ENCODE assay signal across 23 cellular contexts in genomic region chr15:68606332-68606731, GRCh38. TPM values are rescaled to one million over a fixed set of nuclear protein-coding genes. Genes with fewer than 3 reads are reported as not detected.
A peak's percentile ranks its signal among the peaks of the same experiment; 100 is the strongest.
DNase-seq lines count a peak whose midpoint lies in the region; ATAC-seq, FAIRE-seq and TF ChIP-seq lines count a peak whose summit lies in the region.
"Had no signal": no experiment of that assay in that cellular context is flagged by ENCODE, and none has a peak within 500 bp of the region (broad histone marks: within the 10 kb centered on the region; RNA-seq: fewer than 3 reads in every experiment).

No MANE protein-coding gene starts in this region.

- H3K4me3 Mint-ChIP-seq in endothelial cell (ENCODE audit: unreplicated experiment) = peak overlapping the region; percentile 38
- H3K4me3 Mint-ChIP-seq: CD4-positive, alpha-beta T cell had no signal

- intact Hi-C loops in stomach (cut with DNase I; ENCODE audit: low total_unique reads) (no loop called here), right lobe of liver (cut with DNase I) (no loop called here)

- TF ChIP-seq POLR2A in stomach (IDR thresholded peaks at IDR 0.05) (no peak), right lobe of liver (IDR thresholded peaks at IDR 0.05) (no peak)

- peaks cover 7% of the 10 kb centered on the region for H3K79me2 ChIP-seq in ACC112 (ENCODE audit: control insufficient read depth, insufficient read depth, low read length, unreplicated experiment)

- H3K27me3 Mint-ChIP-seq in endothelial cell (ENCODE audit: unreplicated experiment) = peaks cover 9% of the 10 kb centered on the region

- WGBS in stomach, 5 donors = 72 to 88% (median 82%) methylated on average over 2 of the region's 2 CpGs
- 95% methylated on average over 2 of the region's 2 CpGs for WGBS in right lobe of liver (ENCODE audit: insufficient coverage, low coverage, low lambda C conversion rate, missing lambda C conversion rate)

- no peak for TF ChIP-seq EP300 in stomach (IDR thresholded peaks at IDR 0.05)

- no peaks in the 10 kb centered on the region for H3K9me3 ChIP-seq in stomach
- no peaks in the 10 kb centered on the region for H3K9me3 ChIP-seq in right lobe of liver
- H3K9me3 ChIP-seq: MG63, SJSA1 had no signal

- DNase-seq in bronchial epithelial cell (ENCODE audit: low read depth) (no peak), endothelial cell (ENCODE audit: low spot score) (no peak), substantia nigra (lab: John Stamatoyannopoulos, UW) (no peak), NCI-H748 treated with DMSO at 0.1 percent for 48 hours (lab: John Stamatoyannopoulos, UW) (no peak), stomach (no peak), right lobe of liver (no peak)
- DNase-seq: 8988T; CD4-positive, alpha-beta T cell; DMS53; HCEC 1CT; KG1; NCI-H2029; NCI-H446; NCI-H526; Right ventricle myocardium superior; RPMI8226 had no signal

- H3K36me3 Mint-ChIP-seq in endothelial cell (ENCODE audit: low read depth, unreplicated experiment) = peaks cover 29% of the 10 kb centered on the region

- H3K9me3 Mint-ChIP-seq in endothelial cell (ENCODE audit: unreplicated experiment) = no peaks in the 10 kb centered on the region
- H3K9me3 Mint-ChIP-seq: CD4-positive, alpha-beta T cell had no signal

- no peak for TF ChIP-seq CTCF in bronchial epithelial cell (IDR thresholded peaks at IDR 0.05; ENCODE audit: insufficient read depth, low read length, severe bottlenecking)
- TF ChIP-seq CTCF in endothelial cell (IDR thresholded peaks at IDR 0.05; ENCODE audit: unreplicated experiment) = no peak
- TF ChIP-seq CTCF in stomach (IDR thresholded peaks at IDR 0.05) = no peak
- TF ChIP-seq CTCF in right lobe of liver (IDR thresholded peaks at IDR 0.05) = no peak

- H3K27ac ChIP-seq in ACC112 (ENCODE audit: low read depth, low read length) = peak overlapping the region; percentile 59
- peak overlapping the region; percentile 40 for H3K27ac ChIP-seq in substantia nigra (ENCODE audit: low read depth, low read length, poor library complexity, severe bottlenecking)
- H3K27ac ChIP-seq in stomach = no peak overlapping the region
- H3K27ac ChIP-seq in right lobe of liver = no peak overlapping the region
- H3K27ac ChIP-seq: BLaER1, SJSA1 had no signal

- no peak overlapping the region for H3K27ac Mint-ChIP-seq in endothelial cell (ENCODE audit: unreplicated experiment)
- H3K27ac Mint-ChIP-seq: CD4-positive, alpha-beta T cell had no signal

- no peak overlapping the region for H3K4me3 ChIP-seq in ACC112 (ENCODE audit: low read depth, low read length)
- no peak overlapping the region for H3K4me3 ChIP-seq in bronchial epithelial cell (ENCODE audit: low read depth, low read length)
- no peak overlapping the region for H3K4me3 ChIP-seq in stomach
- H3K4me3 ChIP-seq in right lobe of liver = no peak overlapping the region
- H3K4me3 ChIP-seq: BLaER1, MG63, SJSA1 had no signal

- no peak overlapping the region for H2AFZ ChIP-seq in ACC112 (ENCODE audit: low read length, unreplicated experiment)

- peaks cover 54% of the 10 kb centered on the region for H3K4me1 Mint-ChIP-seq in endothelial cell (ENCODE audit: unreplicated experiment)

- no peak for ATAC-seq in right lobe of liver

- FAIRE-seq in bronchial epithelial cell (lab: Jason Lieb, UNC) = peak; percentile 82
- FAIRE-seq: H1, HTR-8/SVneo had no signal

- H3K36me3 ChIP-seq in ACC112 (ENCODE audit: insufficient read depth, low read length) (no peaks in the 10 kb centered on the region; the same call in 1 of the 2 replicates), bronchial epithelial cell (ENCODE audit: control insufficient read depth, insufficient read depth, low read length) (no peaks in the 10 kb centered on the region), stomach (no peaks in the 10 kb centered on the region), right lobe of liver (no peaks in the 10 kb centered on the region)
- H3K36me3 ChIP-seq: SJSA1 had no signal

- H3K4me1 ChIP-seq in ACC112 (ENCODE audit: control insufficient read depth, insufficient read depth, low read length, unreplicated experiment) (peaks cover 74% of the 10 kb centered on the region), stomach (peaks cover 0 to 17% (median 11%) of the 10 kb centered on the region in 4 donors), right lobe of liver (no peaks in the 10 kb centered on the region)
- H3K4me1 ChIP-seq: SJSA1 had no signal

- H3K27me3 ChIP-seq in ACC112 (ENCODE audit: insufficient read depth, low read length) (no peaks in the 10 kb centered on the region), bronchial epithelial cell (ENCODE audit: control insufficient read depth, insufficient read depth, low read length) (no peaks in the 10 kb centered on the region), stomach (peaks cover 0 to 8% (median 0%) of the 10 kb centered on the region in 3 donors), right lobe of liver (no peaks in the 10 kb centered on the region)
- H3K27me3 ChIP-seq: BLaER1, MG63 had no signal

RNA-seq across cellular contexts. Expression of gene CORO2B, which starts 27.5 kb away (rescaled TPM):
- total RNA-seq in bronchial epithelial cell (under 0.01 TPM in 1 of 2 replicates, not detected in the other), endothelial cell (ENCODE audit: unreplicated experiment) (71.7 TPM), stomach (1 to 10 TPM in 3 of 5 donors, under 1 TPM in 1, not detected in 1; 0.89 to 2.8 (median 1.7) TPM), right lobe of liver (under 1 TPM; 0.18 to 0.68 (median 0.41) TPM)
- polyA plus RNA-seq in stomach = 1 to 10 TPM; 1.2 to 3.7 (median 3.2) TPM
- total RNA-seq: CD4-positive, alpha-beta T cell; G401; SJSA1 had no signal

Comparison
In these comparisons a context has a peak if more than half of its experiments do, and no peak if none do; other contexts are left out.
1. H3K27ac ChIP-seq: peak in ACC112 (single experiment) and substantia nigra (single experiment); none in stomach (0 of 5) and right lobe of liver (0 of 3).
2. RNA of gene CORO2B, which starts 27.5 kb away (total RNA-seq): 71.7 TPM in endothelial cell (single experiment); 0.89 to 2.8 TPM in stomach, 0.18 to 0.68 TPM in right lobe of liver and under 0.01 TPM in bronchial epithelial cell; every median in the first group is over 10 times any median in the second.